8 cellular contexts compared by ENCODE assay signal in genomic region chr3:49805884-49806701, GRCh38. TPM values are rescaled to one million over a fixed set of nuclear protein-coding genes. Genes with fewer than 3 reads are reported as not detected.
DNase-seq lines count a peak whose midpoint lies in the region; ATAC-seq and TF ChIP-seq lines count a peak whose summit lies in the region.

No MANE protein-coding gene starts in this region.

- H3K9me3 ChIP-seq in OCI-LY3 (ENCODE audit: insufficient read depth, low read length) (no peaks in the 10 kb centered on the region), esophagus squamous epithelium (no peaks in the 10 kb centered on the region)

- no peak for TF ChIP-seq CTCF in OCI-LY3 (IDR thresholded peaks at IDR 0.05; ENCODE audit: low read depth, low read length)
- no peak for TF ChIP-seq CTCF in esophagus squamous epithelium (IDR thresholded peaks at IDR 0.05)

- H3K4me3 Mint-ChIP-seq in natural killer cell treated with Interleukin-12 subunit alpha and Interleukin-12 subunit beta and Interleukin-15 and Interleukin-18, amount 100 ng/mL, for 72 hours = no peak overlapping the region

- H3K27ac Mint-ChIP-seq in natural killer cell treated with Interleukin-12 subunit alpha and Interleukin-12 subunit beta and Interleukin-15 and Interleukin-18, amount 100 ng/mL, for 72 hours = no peak overlapping the region

- peaks cover 10 to 14% of the 10 kb centered on the region in 2 donors for H3K27me3 Mint-ChIP-seq in natural killer cell treated with Interleukin-12 subunit alpha and Interleukin-12 subunit beta and Interleukin-15 and Interleukin-18, amount 100 ng/mL, for 72 hours

- H3K27me3 ChIP-seq in OCI-LY3 (ENCODE audit: low read depth, low read length) = peaks cover 18% of the 10 kb centered on the region
- peaks cover 0 to 2% (median 0%) of the 10 kb centered on the region in 4 donors for H3K27me3 ChIP-seq in esophagus squamous epithelium

- no peaks in the 10 kb centered on the region for H3K79me2 ChIP-seq in OCI-LY3 (ENCODE audit: low read length)

- H4K20me1 ChIP-seq in OCI-LY3 (ENCODE audit: insufficient read depth, low read length) = no peaks in the 10 kb centered on the region

- intact Hi-C loops in esophagus squamous epithelium (cut with DNase I) = no loop called here

- H3K27ac ChIP-seq in OCI-LY3 (ENCODE audit: low read length) (no peak overlapping the region), esophagus squamous epithelium (peak overlapping the region; percentile 96 to 98 (median 97))

- H3K4me1 ChIP-seq in OCI-LY3 (ENCODE audit: low read length) (peaks cover 16% of the 10 kb centered on the region), esophagus squamous epithelium (peaks cover 44 to 69% (median 51%) of the 10 kb centered on the region in 3 donors)

- H2AFZ ChIP-seq in OCI-LY3 (ENCODE audit: low read depth, low read length) = no peak overlapping the region

- peaks cover 24 to 34% of the 10 kb centered on the region in 2 donors for H3K4me1 Mint-ChIP-seq in natural killer cell treated with Interleukin-12 subunit alpha and Interleukin-12 subunit beta and Interleukin-15 and Interleukin-18, amount 100 ng/mL, for 72 hours (ENCODE audit: low read depth in 2 of 2)

- no peak overlapping the region for H3K9ac ChIP-seq in OCI-LY3 (ENCODE audit: low read length)

- no peak for ATAC-seq in natural killer cell treated with Interleukin-12 subunit alpha and Interleukin-12 subunit beta and Interleukin-15 and Interleukin-18, amount 100 ng/mL, for 72 hours
- ATAC-seq in GM21825 (IDR thresholded peaks at IDR 0.05; ENCODE audit: unreplicated experiment) (no peak), GM19023 (IDR thresholded peaks at IDR 0.05; ENCODE audit: unreplicated experiment) (no peak)

- DNase-seq in GF-D8 (lab: John Stamatoyannopoulos, UW) = peak; percentile 84
- DNase-seq in esophagus squamous epithelium (lab: John Stamatoyannopoulos, UW) = no peak
- DNase-seq in pulmonary artery endothelial cell (ENCODE audit: low read depth, low spot score) = peak; percentile 79
- no peak for DNase-seq in natural killer cell treated with Interleukin-12 subunit alpha and Interleukin-12 subunit beta and Interleukin-15 and Interleukin-18, amount 100 ng/mL, for 72 hours (ENCODE audit: low spot score)
- DNase-seq in DMS153 (lab: John Stamatoyannopoulos, UW) = no peak

- TF ChIP-seq POLR2A in esophagus squamous epithelium (IDR thresholded peaks at IDR 0.05) = no peak

- no peaks in the 10 kb centered on the region for H3K9me3 Mint-ChIP-seq in natural killer cell treated with Interleukin-12 subunit alpha and Interleukin-12 subunit beta and Interleukin-15 and Interleukin-18, amount 100 ng/mL, for 72 hours

- H3K4me2 ChIP-seq in OCI-LY3 (ENCODE audit: low read length) = 0 out of 2 replicates have a peak overlapping the region, but pooled peaks have one; percentile 5

- WGBS in esophagus squamous epithelium, 2 donors = 11 to 40% methylated on average over 4 of the region's 11 CpGs

- no peak overlapping the region for H3K4me3 ChIP-seq in OCI-LY3 (ENCODE audit: low read length)
- peak overlapping the region in 2 of 4 donors; percentile 87 to 93 for H3K4me3 ChIP-seq in esophagus squamous epithelium

- H3K36me3 Mint-ChIP-seq in natural killer cell treated with Interleukin-12 subunit alpha and Interleukin-12 subunit beta and Interleukin-15 and Interleukin-18, amount 100 ng/mL, for 72 hours = no peaks in the 10 kb centered on the region

- H3K36me3 ChIP-seq in OCI-LY3 (replicated peaks; ENCODE audit: low read depth, low read length) = no peaks in the 10 kb centered on the region
- peaks cover 6 to 36% (median 16%) of the 10 kb centered on the region in 3 donors for H3K36me3 ChIP-seq in esophagus squamous epithelium

RNA-seq across cellular contexts. Expression of gene INKA1, which starts 3.0 kb away (rescaled TPM):
- total RNA-seq in esophagus squamous epithelium (10 to 100 TPM; 15.2 to 23.3 (median 19.9) TPM), pulmonary artery endothelial cell (20.4 and 21.5 TPM in 2 replicates)
- total RNA-seq in natural killer cell treated with Interleukin-12 subunit alpha and Interleukin-12 subunit beta and Interleukin-15 and Interleukin-18, amount 100 ng/mL, for 72 hours = under 1 TPM in 1 of 2 donors, not detected in 1; 0.64 TPM

RNA-seq across cellular contexts. Expression of gene CDHR4, which starts 6.4 kb away (rescaled TPM):
- total RNA-seq in esophagus squamous epithelium (not detected), pulmonary artery endothelial cell (not detected in 2 replicates)
- not detected for total RNA-seq in natural killer cell treated with Interleukin-12 subunit alpha and Interleukin-12 subunit beta and Interleukin-15 and Interleukin-18, amount 100 ng/mL, for 72 hours

RNA-seq across cellular contexts. Expression of gene UBA7, which starts 7.7 kb away (rescaled TPM):
- total RNA-seq in esophagus squamous epithelium (10 to 100 TPM in 3 of 4 donors, 1 to 10 TPM in 1; 8.1 to 43.3 (median 33.8) TPM), pulmonary artery endothelial cell (29.5 and 42.2 TPM in 2 replicates)
- total RNA-seq in natural killer cell treated with Interleukin-12 subunit alpha and Interleukin-12 subunit beta and Interleukin-15 and Interleukin-18, amount 100 ng/mL, for 72 hours = 100 to 1,000 TPM in 1 of 2 donors, 10 to 100 TPM in 1; 89.5 to 105 TPM

RNA-seq across cellular contexts. Expression of gene IP6K1, which starts 19.8 kb away (rescaled TPM):
- total RNA-seq in esophagus squamous epithelium (10 to 100 TPM; 23.0 to 35.1 (median 28.1) TPM), pulmonary artery endothelial cell (46.7 and 66.8 TPM in 2 replicates)
- 10 to 100 TPM; 53.4 to 56.7 TPM for total RNA-seq in natural killer cell treated with Interleukin-12 subunit alpha and Interleukin-12 subunit beta and Interleukin-15 and Interleukin-18, amount 100 ng/mL, for 72 hours

RNA-seq across cellular contexts. Expression of gene TRAIP, which starts 50.3 kb away (rescaled TPM):
- 10 to 100 TPM in 1 of 4 donors, 1 to 10 TPM in 3; 2.3 to 10.1 (median 4.1) TPM for total RNA-seq in esophagus squamous epithelium
- total RNA-seq in pulmonary artery endothelial cell = 4.4 and 5.1 TPM in 2 replicates
- total RNA-seq in natural killer cell treated with Interleukin-12 subunit alpha and Interleukin-12 subunit beta and Interleukin-15 and Interleukin-18, amount 100 ng/mL, for 72 hours = 10 to 100 TPM; 14.0 to 44.0 TPM

Comparison
In these comparisons a context has a peak if more than half of its experiments do, and no peak if none do; other contexts are left out.
1. DNase-seq: peak in GF-D8 (single experiment) and pulmonary artery endothelial cell (single experiment); none in esophagus squamous epithelium (single experiment), natural killer cell treated with Interleukin-12 subunit alpha and Interleukin-12 subunit beta and Interleukin-15 and Interleukin-18, amount 100 ng/mL, for 72 hours (single experiment) and DMS153 (single experiment).
2. RNA of gene INKA1, which starts 3.0 kb away (total RNA-seq): 20.4 to 21.5 TPM in pulmonary artery endothelial cell and 15.2 to 23.3 TPM in esophagus squamous epithelium; 0.64 TPM in natural killer cell treated with Interleukin-12 subunit alpha and Interleukin-12 subunit beta and Interleukin-15 and Interleukin-18, amount 100 ng/mL, for 72 hours; every median in the first group is over 4 times any median in the second.